2 cellular contexts compared by ENCODE assay signal in the genomic region with DNA sequence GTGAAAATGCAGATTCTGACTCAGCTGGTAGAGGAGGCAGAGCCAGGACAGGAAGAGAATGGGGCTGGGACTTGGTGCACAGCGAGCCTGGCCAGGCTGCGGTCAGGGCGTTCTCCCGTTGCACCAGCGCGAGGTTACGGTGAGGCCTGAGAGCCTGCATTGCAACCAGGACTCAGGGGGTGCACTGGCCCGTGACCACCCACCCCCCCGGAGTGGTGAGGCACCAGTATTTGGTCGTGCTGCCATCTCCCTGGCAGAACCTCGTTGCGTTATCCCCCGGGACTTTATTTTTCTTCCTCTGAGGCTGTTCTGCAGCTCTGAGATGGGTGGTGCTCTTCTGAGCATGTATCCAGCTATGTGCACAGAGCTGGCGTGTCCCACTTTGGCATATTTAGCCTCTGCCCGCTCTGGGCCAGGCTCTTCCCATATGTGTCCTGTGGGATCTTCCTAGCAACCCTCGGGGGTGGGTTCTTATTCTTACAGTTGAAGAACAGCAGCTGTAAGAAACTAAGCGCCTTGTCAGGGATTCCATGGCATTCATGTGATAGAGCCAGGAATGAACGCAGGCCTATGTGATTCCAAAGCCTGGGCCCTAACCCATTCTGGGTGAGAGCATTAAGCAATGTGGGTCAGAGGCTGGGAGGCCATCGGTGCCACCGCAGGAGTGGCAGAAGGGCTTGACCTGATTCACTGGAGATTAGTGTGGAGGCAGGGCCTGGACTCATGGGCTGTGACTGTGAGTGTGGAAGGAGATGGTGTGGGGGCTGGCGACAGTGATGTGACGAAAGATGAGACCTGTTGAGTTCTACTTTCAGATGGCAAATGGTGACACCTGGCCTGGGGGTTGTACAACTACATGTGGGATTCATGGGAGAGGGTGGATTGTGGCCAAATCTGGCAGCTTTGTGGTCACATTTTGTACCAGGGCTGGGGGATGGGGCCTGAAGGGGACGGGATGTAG.
TF ChIP-seq lines count a peak whose summit lies in the region.

No MANE protein-coding gene starts in this region.

TF ChIP-seq in liver, 16 proteins besides CTCF, POLR2A, EP300 and RAD21:
- TF ChIP-seq NR2F2 (IDR thresholded peaks at IDR 0.05) (no peak), RXRA (IDR thresholded peaks at IDR 0.05) (peak; percentile 22 to 54), EGR1 (IDR thresholded peaks at IDR 0.05; ENCODE audit: low read depth in 2 of 2) (no peak)

TF ChIP-seq in HepG2, 621 proteins besides CTCF, POLR2A, EP300 and RAD21:
- TF ChIP-seq NFATC3 (CRISPR knock-in tag; IDR thresholded peaks at IDR 0.05) = no peak
- no peak for TF ChIP-seq NFYC (CRISPR knock-in tag; IDR thresholded peaks at IDR 0.05)
- TF ChIP-seq ZNF672 (CRISPR knock-in tag; IDR thresholded peaks at IDR 0.05) = no peak
- TF ChIP-seq, protein P1, sequence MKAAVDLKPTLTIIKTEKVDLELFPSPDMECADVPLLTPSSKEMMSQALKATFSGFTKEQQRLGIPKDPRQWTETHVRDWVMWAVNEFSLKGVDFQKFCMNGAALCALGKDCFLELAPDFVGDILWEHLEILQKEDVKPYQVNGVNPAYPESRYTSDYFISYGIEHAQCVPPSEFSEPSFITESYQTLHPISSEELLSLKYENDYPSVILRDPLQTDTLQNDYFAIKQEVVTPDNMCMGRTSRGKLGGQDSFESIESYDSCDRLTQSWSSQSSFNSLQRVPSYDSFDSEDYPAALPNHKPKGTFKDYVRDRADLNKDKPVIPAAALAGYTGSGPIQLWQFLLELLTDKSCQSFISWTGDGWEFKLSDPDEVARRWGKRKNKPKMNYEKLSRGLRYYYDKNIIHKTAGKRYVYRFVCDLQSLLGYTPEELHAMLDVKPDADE (CRISPR knock-in tag; IDR thresholded peaks at IDR 0.05) = no peak
- TF ChIP-seq SRSF4 (IDR thresholded peaks at IDR 0.05; ENCODE audit: low read depth, low read length, poor library complexity, severe bottlenecking) = no peak
- no peak for TF ChIP-seq MTA3 (CRISPR knock-in tag; IDR thresholded peaks at IDR 0.05)
- TF ChIP-seq, protein P2, sequence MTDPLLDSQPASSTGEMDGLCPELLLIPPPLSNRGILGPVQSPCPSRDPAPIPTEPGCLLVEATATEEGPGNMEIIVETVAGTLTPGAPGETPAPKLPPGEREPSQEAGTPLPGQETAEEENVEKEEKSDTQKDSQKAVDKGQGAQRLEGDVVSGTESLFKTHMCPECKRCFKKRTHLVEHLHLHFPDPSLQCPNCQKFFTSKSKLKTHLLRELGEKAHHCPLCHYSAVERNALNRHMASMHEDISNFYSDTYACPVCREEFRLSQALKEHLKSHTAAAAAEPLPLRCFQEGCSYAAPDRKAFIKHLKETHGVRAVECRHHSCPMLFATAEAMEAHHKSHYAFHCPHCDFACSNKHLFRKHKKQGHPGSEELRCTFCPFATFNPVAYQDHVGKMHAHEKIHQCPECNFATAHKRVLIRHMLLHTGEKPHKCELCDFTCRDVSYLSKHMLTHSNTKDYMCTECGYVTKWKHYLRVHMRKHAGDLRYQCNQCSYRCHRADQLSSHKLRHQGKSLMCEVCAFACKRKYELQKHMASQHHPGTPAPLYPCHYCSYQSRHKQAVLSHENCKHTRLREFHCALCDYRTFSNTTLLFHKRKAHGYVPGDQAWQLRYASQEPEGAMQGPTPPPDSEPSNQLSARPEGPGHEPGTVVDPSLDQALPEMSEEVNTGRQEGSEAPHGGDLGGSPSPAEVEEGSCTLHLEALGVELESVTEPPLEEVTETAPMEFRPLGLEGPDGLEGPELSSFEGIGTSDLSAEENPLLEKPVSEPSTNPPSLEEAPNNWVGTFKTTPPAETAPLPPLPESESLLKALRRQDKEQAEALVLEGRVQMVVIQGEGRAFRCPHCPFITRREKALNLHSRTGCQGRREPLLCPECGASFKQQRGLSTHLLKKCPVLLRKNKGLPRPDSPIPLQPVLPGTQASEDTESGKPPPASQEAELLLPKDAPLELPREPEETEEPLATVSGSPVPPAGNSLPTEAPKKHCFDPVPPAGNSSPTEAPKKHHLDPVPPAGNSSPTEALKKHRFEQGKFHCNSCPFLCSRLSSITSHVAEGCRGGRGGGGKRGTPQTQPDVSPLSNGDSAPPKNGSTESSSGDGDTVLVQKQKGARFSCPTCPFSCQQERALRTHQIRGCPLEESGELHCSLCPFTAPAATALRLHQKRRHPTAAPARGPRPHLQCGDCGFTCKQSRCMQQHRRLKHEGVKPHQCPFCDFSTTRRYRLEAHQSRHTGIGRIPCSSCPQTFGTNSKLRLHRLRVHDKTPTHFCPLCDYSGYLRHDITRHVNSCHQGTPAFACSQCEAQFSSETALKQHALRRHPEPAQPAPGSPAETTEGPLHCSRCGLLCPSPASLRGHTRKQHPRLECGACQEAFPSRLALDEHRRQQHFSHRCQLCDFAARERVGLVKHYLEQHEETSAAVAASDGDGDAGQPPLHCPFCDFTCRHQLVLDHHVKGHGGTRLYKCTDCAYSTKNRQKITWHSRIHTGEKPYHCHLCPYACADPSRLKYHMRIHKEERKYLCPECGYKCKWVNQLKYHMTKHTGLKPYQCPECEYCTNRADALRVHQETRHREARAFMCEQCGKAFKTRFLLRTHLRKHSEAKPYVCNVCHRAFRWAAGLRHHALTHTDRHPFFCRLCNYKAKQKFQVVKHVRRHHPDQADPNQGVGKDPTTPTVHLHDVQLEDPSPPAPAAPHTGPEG (CRISPR knock-in tag; IDR thresholded peaks at IDR 0.05) = no peak
- TF ChIP-seq, protein P3, sequence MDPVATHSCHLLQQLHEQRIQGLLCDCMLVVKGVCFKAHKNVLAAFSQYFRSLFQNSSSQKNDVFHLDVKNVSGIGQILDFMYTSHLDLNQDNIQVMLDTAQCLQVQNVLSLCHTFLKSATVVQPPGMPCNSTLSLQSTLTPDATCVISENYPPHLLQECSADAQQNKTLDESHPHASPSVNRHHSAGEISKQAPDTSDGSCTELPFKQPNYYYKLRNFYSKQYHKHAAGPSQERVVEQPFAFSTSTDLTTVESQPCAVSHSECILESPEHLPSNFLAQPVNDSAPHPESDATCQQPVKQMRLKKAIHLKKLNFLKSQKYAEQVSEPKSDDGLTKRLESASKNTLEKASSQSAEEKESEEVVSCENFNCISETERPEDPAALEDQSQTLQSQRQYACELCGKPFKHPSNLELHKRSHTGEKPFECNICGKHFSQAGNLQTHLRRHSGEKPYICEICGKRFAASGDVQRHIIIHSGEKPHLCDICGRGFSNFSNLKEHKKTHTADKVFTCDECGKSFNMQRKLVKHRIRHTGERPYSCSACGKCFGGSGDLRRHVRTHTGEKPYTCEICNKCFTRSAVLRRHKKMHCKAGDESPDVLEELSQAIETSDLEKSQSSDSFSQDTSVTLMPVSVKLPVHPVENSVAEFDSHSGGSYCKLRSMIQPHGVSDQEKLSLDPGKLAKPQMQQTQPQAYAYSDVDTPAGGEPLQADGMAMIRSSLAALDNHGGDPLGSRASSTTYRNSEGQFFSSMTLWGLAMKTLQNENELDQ (CRISPR knock-in tag; IDR thresholded peaks at IDR 0.05; ENCODE audit: borderline replicate concordance) = no peak
